ENCODE assay signal across 8 cellular contexts in the genomic region with DNA sequence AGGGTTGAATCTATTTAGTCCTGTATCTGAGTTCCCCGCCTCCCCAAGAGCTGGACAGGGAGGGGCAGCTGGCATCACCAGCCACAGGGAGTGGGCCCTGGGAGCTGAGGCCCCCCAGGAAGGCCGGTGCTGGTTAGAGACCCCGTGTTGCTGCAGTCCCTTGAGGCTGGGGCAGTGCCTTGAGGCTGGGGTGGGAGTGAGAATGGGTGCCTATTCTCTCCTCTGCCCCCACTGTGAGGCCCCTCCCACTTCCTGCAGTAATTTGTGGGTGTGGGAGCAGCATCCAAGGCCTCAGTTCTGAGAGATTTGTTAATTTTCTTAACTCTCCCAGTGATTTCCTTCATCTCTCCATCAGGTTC. TPM values are rescaled to one million over a fixed set of nuclear protein-coding genes. Genes with fewer than 3 reads are reported as not detected.
A peak's percentile ranks its signal among the peaks of the same experiment; 100 is the strongest.
DNase-seq lines count a peak whose midpoint lies in the region; ATAC-seq and TF ChIP-seq lines count a peak whose summit lies in the region.

No MANE protein-coding gene starts in this region.

- intact Hi-C loops in CD14-positive monocyte (cut with micrococcal nuclease) (no loop called here), PC-9 (cut with micrococcal nuclease; ENCODE audit: unreplicated experiment) (no loop called here)

- peaks cover 32% of the 10 kb centered on the region for H3K79me2 ChIP-seq in PC-9 (ENCODE audit: low read depth)

- peaks cover 0 to 2% (median 0%) of the 10 kb centered on the region in 3 donors for H3K27me3 Mint-ChIP-seq in CD14-positive monocyte (ENCODE audit: low read depth in 3 of 3)
- H3K27me3 Mint-ChIP-seq in naive B cell = no peaks in the 10 kb centered on the region

- H3K4me1 Mint-ChIP-seq in CD14-positive monocyte (peaks cover 67% of the 10 kb centered on the region), naive B cell (peaks cover 44 to 73% (median 68%) of the 10 kb centered on the region in 3 donors)

- peaks cover 5% of the 10 kb centered on the region in 2 donors for H3K36me3 Mint-ChIP-seq in CD14-positive monocyte
- H3K36me3 Mint-ChIP-seq in naive B cell = no peaks in the 10 kb centered on the region

- H3K4me3 Mint-ChIP-seq in CD14-positive monocyte = peak overlapping the region; percentile 42 to 52
- H3K4me3 Mint-ChIP-seq in naive B cell = peak overlapping the region in 6 of 8 donors; percentile 8 to 74 (median 58)

- POLR2A ChIA-PET in PC-9 (lab: Charles Lee; ENCODE audit: unreplicated experiment) = interaction anchor here (1.0 kb wide), 1 partner anchor 11 kb away, joined by 3 read pairs; no protein-coding TSS in a partner anchor

- no peaks in the 10 kb centered on the region; the same call in 1 of the 2 replicates for H4K20me1 ChIP-seq in PC-9 (ENCODE audit: insufficient read depth)

- no peak for ATAC-seq in naive B cell (ENCODE audit: low read depth in 2 of 2)
- no peak for ATAC-seq in HG03457 (IDR thresholded peaks at IDR 0.05; ENCODE audit: unreplicated experiment)

- peaks cover 10% of the 10 kb centered on the region for H3F3A ChIP-seq in PC-9 (ENCODE audit: insufficient read depth, low read depth)

- no peaks in the 10 kb centered on the region for H3K9me3 ChIP-seq in PC-9 (ENCODE audit: insufficient read depth, low read depth)

- TF ChIP-seq CTCF in CD14-positive monocyte (IDR thresholded peaks at IDR 0.05) (no peak), PC-9 (conservative IDR thresholded peaks at IDR 0.05) (no peak)

- H3K27me3 ChIP-seq in PC-9 (ENCODE audit: insufficient read depth, low read depth) = no peaks in the 10 kb centered on the region

- H3K4me2 ChIP-seq in PC-9 = 0 out of 2 replicates have a peak overlapping the region, but pooled peaks have one; percentile 83

- H3K4me3 ChIP-seq in PC-9 = no peak overlapping the region

- H2AFZ ChIP-seq in PC-9 = no peak overlapping the region

- H3K27ac ChIP-seq in PC-9 (peak overlapping the region; percentile 95), angular gyrus (ENCODE audit: low read depth, low read length) (peak overlapping the region; percentile 15)

- H3K4me1 ChIP-seq in PC-9 (replicated peaks; ENCODE audit: insufficient read depth) = peaks cover 42% of the 10 kb centered on the region

- no peaks in the 10 kb centered on the region for H3K9me2 ChIP-seq in PC-9 (ENCODE audit: insufficient read depth)

- H3K9me3 Mint-ChIP-seq in CD14-positive monocyte (peaks cover 0 to 2% (median 0%) of the 10 kb centered on the region in 7 donors), naive B cell (no peaks in the 10 kb centered on the region)

- H3K27ac Mint-ChIP-seq in CD14-positive monocyte = peak overlapping the region; percentile 95 to 100 (median 99)
- peak overlapping the region in 5 of 6 donors; percentile 20 to 99 (median 76) for H3K27ac Mint-ChIP-seq in naive B cell

- no TSS peak for BruUV-seq in PC-9 (replicated peaks; lab: Mats Ljungman, UMichigan)

- CTCF ChIA-PET in PC-9 (lab: Charles Lee) = interaction anchor here (2.9 kb wide), 1 partner anchor 11 kb away, joined by 12 read pairs; no protein-coding TSS in a partner anchor

- H3K36me3 ChIP-seq in PC-9 (ENCODE audit: low read depth) = 0 out of 2 replicates have a peak, but pooled peaks cover 2% of the 10 kb centered on the region

- DNase-seq in CD14-positive monocyte (ENCODE audit: low spot score) = no peak
- no peak for DNase-seq in PC-9
- peak; percentile 15 for DNase-seq in naive B cell
- DNase-seq in SHP77 treated with DMSO at 0.1 percent for 48 hours (lab: John Stamatoyannopoulos, UW) = no peak
- DNase-seq in epidermal melanocyte (ENCODE audit: insufficient read length, low spot score) = no peak
- DNase-seq in iPS-NIHi11 (ENCODE audit: low spot score) = no peak

RNA-seq across cellular contexts. Expression of a gene that starts 2.5 kb away (rescaled TPM):
- polyA plus RNA-seq in CD14-positive monocyte = 100 to 1,000 TPM; 125 to 136 TPM
- total RNA-seq in PC-9 (2021) = 112 and 116 TPM in 2 replicates
- 100 to 1,000 TPM; 103 to 185 (median 109) TPM for polyA plus RNA-seq in naive B cell (ENCODE audit: low read depth in 6 of 6)

RNA-seq across cellular contexts. Expression of a gene that starts 4.1 kb away (rescaled TPM):
- polyA plus RNA-seq in CD14-positive monocyte = 10 to 100 TPM; 12.3 to 13.6 TPM
- 150 and 173 TPM in 2 replicates for total RNA-seq in PC-9 (2021)
- 10 to 100 TPM in 1 of 6 donors, 1 to 10 TPM in 5; 2.6 to 12.5 (median 5.3) TPM for polyA plus RNA-seq in naive B cell (ENCODE audit: low read depth in 6 of 6)

RNA-seq across cellular contexts. Expression of a gene that starts 26.8 kb away (rescaled TPM):
- 1 to 10 TPM in 1 of 2 donors, under 1 TPM in 1; 0.90 to 1.6 TPM for polyA plus RNA-seq in CD14-positive monocyte
- 0.20 and 0.28 TPM in 2 replicates for total RNA-seq in PC-9 (2021)
- under 1 TPM in 3 of 6 donors, not detected in 3; 0.10 to 0.25 (median 0.19) TPM for polyA plus RNA-seq in naive B cell (ENCODE audit: low read depth in 6 of 6)
